In genomic region chr19:56670961-56671612, GRCh38 we compare ENCODE assay signal across 8 cellular contexts. TPM values are rescaled to one million over a fixed set of nuclear protein-coding genes. Genes with fewer than 3 reads are reported as not detected.
DNase-seq lines count a peak whose midpoint lies in the region; ATAC-seq and TF ChIP-seq lines count a peak whose summit lies in the region.

No MANE protein-coding gene starts in this region.

- H3K4me1 Mint-ChIP-seq in activated CD4-positive, alpha-beta memory T cell treated with anti-CD3 and anti-CD28 coated beads for 36 hours (ENCODE audit: low read depth) = peaks cover 12% of the 10 kb centered on the region

- H3K9me3 ChIP-seq in gastroesophageal sphincter = no peaks in the 10 kb centered on the region

- WGBS in gastroesophageal sphincter (ENCODE audit: low coverage in 1 of 2), 2 donors = 0% methylated on average over 1 of the region's 35 CpGs; no CpG with 5 or more reads in 1 of the 2 donors

- H3K36me3 ChIP-seq in gastroesophageal sphincter = peaks cover 0 to 3% of the 10 kb centered on the region in 2 donors

- TF ChIP-seq EP300 in gastroesophageal sphincter (IDR thresholded peaks at IDR 0.05) = no peak

- no peaks in the 10 kb centered on the region for H3K27me3 ChIP-seq in gastroesophageal sphincter

- H3K27ac ChIP-seq in gastroesophageal sphincter = peak overlapping the region in 3 of 4 donors; percentile 58 to 74 (median 70)

- TF ChIP-seq CTCF in gastroesophageal sphincter (IDR thresholded peaks at IDR 0.05) = no peak
- TF ChIP-seq CTCF in retinal pigment epithelial cell (conservative IDR thresholded peaks at IDR 0.05; ENCODE audit: low read depth, low read length) = no peak

- H3K4me3 Mint-ChIP-seq in activated CD4-positive, alpha-beta memory T cell treated with anti-CD3 and anti-CD28 coated beads for 36 hours = peak overlapping the region; percentile 83

- DNase-seq in activated CD4-positive, alpha-beta memory T cell treated with anti-CD3 and anti-CD28 coated beads for 36 hours = no peak
- no peak for DNase-seq in retinal pigment epithelial cell (ENCODE audit: low read depth)
- DNase-seq in left colon = no peak
- DNase-seq in HUDEP-2 (lab: John Stamatoyannopoulos, UW; ENCODE audit: unreplicated experiment in 76 of 76) = no peak
- DNase-seq in NCI-H2029 treated with DMSO at 0.1 percent for 48 hours (lab: John Stamatoyannopoulos, UW) = no peak

- no peak for TF ChIP-seq POLR2A in gastroesophageal sphincter (IDR thresholded peaks at IDR 0.05)

- peaks cover 24% of the 10 kb centered on the region for H3K9me3 Mint-ChIP-seq in activated CD4-positive, alpha-beta memory T cell treated with anti-CD3 and anti-CD28 coated beads for 36 hours

- POLR2A ChIA-PET in activated CD4-positive, alpha-beta memory T cell treated with anti-CD3 and anti-CD28 coated beads for 36 hours (lab: Charles Lee) = interaction anchor here (0.5 kb wide), 1 partner anchor 660 kb away, joined by 3 read pairs; no protein-coding TSS in a partner anchor

- H3K4me1 ChIP-seq in gastroesophageal sphincter = peaks cover 0 to 25% (median 9%) of the 10 kb centered on the region in 3 donors

- H3K4me3 ChIP-seq in GM08714 (ENCODE audit: low read length) (peak overlapping the region; percentile 2; the same call in 1 of the 2 replicates), gastroesophageal sphincter (peak overlapping the region; percentile 67 to 74), retinal pigment epithelial cell (ENCODE audit: low read length) (peak overlapping the region; percentile 29)

- intact Hi-C loops in activated CD4-positive, alpha-beta memory T cell treated with anti-CD3 and anti-CD28 coated beads for 36 hours (cut with micrococcal nuclease) = no loop called here
- intact Hi-C loops in left colon (cut with DNase I, micrococcal nuclease) = no loop called here

- H3K27ac Mint-ChIP-seq in activated CD4-positive, alpha-beta memory T cell treated with anti-CD3 and anti-CD28 coated beads for 36 hours = peak overlapping the region; percentile 38

- H3K27me3 Mint-ChIP-seq in activated CD4-positive, alpha-beta memory T cell treated with anti-CD3 and anti-CD28 coated beads for 36 hours = no peaks in the 10 kb centered on the region

- peaks cover 10% of the 10 kb centered on the region for H3K36me3 Mint-ChIP-seq in activated CD4-positive, alpha-beta memory T cell treated with anti-CD3 and anti-CD28 coated beads for 36 hours

- ATAC-seq in gastroesophageal sphincter = no peak
- no peak for ATAC-seq in left colon
- ATAC-seq in HG02763 (IDR thresholded peaks at IDR 0.05; ENCODE audit: unreplicated experiment) = no peak

- CTCF ChIA-PET in activated CD4-positive, alpha-beta memory T cell treated with anti-CD3 and anti-CD28 coated beads for 36 hours (lab: Charles Lee) = no interaction called here

RNA-seq across cellular contexts. Expression of gene ZNF835, which starts 0.5 kb away (rescaled TPM):
- total RNA-seq in activated CD4-positive, alpha-beta memory T cell treated with anti-CD3 and anti-CD28 coated beads for 36 hours = 1 to 10 TPM in 1 of 2 experiments, under 1 TPM in 1; 0.97 to 2.2 TPM
- total RNA-seq in gastroesophageal sphincter (10 to 100 TPM in 1 of 4 donors, 1 to 10 TPM in 3; 4.8 to 11.4 (median 6.1) TPM), left colon (1 to 10 TPM in 1 of 2 donors, under 1 TPM in 1; 0.55 to 1.6 TPM)

RNA-seq across cellular contexts. Expression of gene SMIM17, which starts 28.1 kb away (rescaled TPM):
- not detected for total RNA-seq in activated CD4-positive, alpha-beta memory T cell treated with anti-CD3 and anti-CD28 coated beads for 36 hours
- total RNA-seq in gastroesophageal sphincter (1 to 10 TPM in 2 of 4 donors, not detected in 2; 1.1 to 1.4 TPM), left colon (under 1 TPM in 1 of 2 donors, not detected in 1; 0.27 TPM)

Comparison
In these comparisons a context has a peak if more than half of its experiments do, and no peak if none do; other contexts are left out.
1. H3K4me3 ChIP-seq: peak in every context shown above with its lines; median percentile 70 in gastroesophageal sphincter; 29 in retinal pigment epithelial cell; 2 in GM08714.